Comparison of ENCODE assay signal across 12 cellular contexts in the genomic region with DNA sequence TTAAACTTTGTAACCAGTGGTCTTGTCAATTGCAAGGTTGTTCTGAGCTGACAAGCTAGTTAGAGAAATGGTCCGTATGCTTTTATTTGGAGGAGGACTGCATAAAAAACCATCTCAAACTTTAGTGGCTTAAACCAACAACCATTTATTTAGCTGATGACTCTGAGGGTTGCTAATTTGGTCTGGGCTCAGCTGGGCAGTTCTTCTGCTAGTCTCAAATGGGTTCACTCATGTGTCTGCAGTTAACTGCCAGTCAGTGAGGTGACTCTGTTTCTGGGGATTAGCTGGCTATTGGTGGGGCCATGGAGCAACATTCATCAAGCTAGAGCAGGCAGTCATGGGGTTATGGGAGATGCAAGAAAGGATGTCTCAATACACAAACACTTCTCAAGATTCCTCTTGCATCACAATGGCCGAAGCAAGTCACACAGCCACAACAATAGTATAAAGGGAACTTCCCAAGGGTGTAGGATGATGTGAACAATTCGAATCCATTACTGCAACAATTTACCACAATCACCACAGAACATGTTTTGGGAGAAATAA.
"Had no signal": no experiment of that assay in that cellular context is flagged by ENCODE, and none has a peak within 500 bp of the region (broad histone marks: within the 10 kb centered on the region; RNA-seq: fewer than 3 reads in every experiment).

No MANE protein-coding gene starts in this region.

- H3K27me3 Mint-ChIP-seq: effector memory CD8-positive, alpha-beta T cell; stimulated activated naive CD8-positive, alpha-beta T cell treated with anti-CD3 and anti-CD28 coated beads, Interleukin-15, amount 100 ng/mL, for 72 hours had no signal

- H3K36me3 Mint-ChIP-seq: activated naive CD8-positive, alpha-beta T cell; natural killer cell had no signal

- ATAC-seq: effector memory CD8-positive, alpha-beta T cell; left cardiac atrium; natural killer cell; pancreas; stimulated activated naive CD8-positive, alpha-beta T cell treated with anti-CD3 and anti-CD28 coated beads, Interleukin-15, amount 100 ng/mL, for 72 hours had no signal

- H3K4me1 Mint-ChIP-seq: natural killer cell; stimulated activated naive CD8-positive, alpha-beta T cell treated with anti-CD3 and anti-CD28 coated beads, Interleukin-15, amount 100 ng/mL, for 72 hours had no signal

- H3K27ac Mint-ChIP-seq: activated naive CD8-positive, alpha-beta T cell; effector memory CD8-positive, alpha-beta T cell; natural killer cell; stimulated activated naive CD8-positive, alpha-beta T cell treated with anti-CD3 and anti-CD28 coated beads, Interleukin-15, amount 100 ng/mL, for 72 hours had no signal

- H3K9me3 Mint-ChIP-seq: stimulated activated naive CD8-positive, alpha-beta T cell treated with anti-CD3 and anti-CD28 coated beads, Interleukin-15, amount 100 ng/mL, for 72 hours had no signal

- DNase-seq: activated CD4-positive, CD25-positive, alpha-beta regulatory T cell treated with anti-CD3 and anti-CD28 coated beads, Interleukin-2, amount 50 U/mL, for 72 hours; amniotic stem cell; effector memory CD8-positive, alpha-beta T cell; foreskin fibroblast; left cardiac atrium; natural killer cell; pancreas; right lobe of liver; stimulated activated CD4-positive, alpha-beta T cell treated with anti-CD3 and anti-CD28 coated beads, Interleukin-4, amount 100 ng/mL, for 1 hour; stimulated activated naive CD8-positive, alpha-beta T cell treated with anti-CD3 and anti-CD28 coated beads, Interleukin-15, amount 100 ng/mL, for 72 hours; trophoblast cell had no signal

- H3K4me3 Mint-ChIP-seq: activated naive CD8-positive, alpha-beta T cell; effector memory CD8-positive, alpha-beta T cell; natural killer cell; stimulated activated naive CD8-positive, alpha-beta T cell treated with anti-CD3 and anti-CD28 coated beads, Interleukin-15, amount 100 ng/mL, for 72 hours had no signal
